17 cellular contexts compared by ENCODE assay signal in the genomic region with DNA sequence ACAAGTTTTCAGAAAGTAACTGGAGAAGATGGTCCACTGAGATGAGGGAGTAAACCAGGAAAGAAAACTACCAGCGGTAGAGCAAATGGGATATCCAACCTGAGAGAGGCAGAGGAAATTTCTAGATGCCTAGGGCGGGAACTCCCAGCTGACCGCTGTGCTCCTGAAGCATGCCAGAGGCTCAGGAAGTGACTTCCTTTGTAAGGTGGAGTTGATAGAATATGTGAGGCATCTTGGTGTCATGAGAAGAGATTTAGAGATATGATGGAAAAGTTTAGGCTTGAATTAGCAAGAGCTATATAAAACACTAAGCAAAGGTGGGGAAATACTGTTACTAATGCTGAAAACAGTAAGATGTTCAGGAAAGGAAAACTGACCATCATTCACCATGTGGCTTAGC.
DNase-seq lines count a peak whose midpoint lies in the region; ATAC-seq, FAIRE-seq and TF ChIP-seq lines count a peak whose summit lies in the region.
"Had no signal": no experiment of that assay in that cellular context is flagged by ENCODE, and none has a peak within 500 bp of the region (broad histone marks: within the 10 kb centered on the region; RNA-seq: fewer than 3 reads in every experiment).

No MANE protein-coding gene starts in this region.

- peaks cover 31% of the 10 kb centered on the region for H3K4me1 ChIP-seq in endothelial cell of umbilical vein (ENCODE audit: control insufficient read depth, extremely low read depth, insufficient read depth, low read length)
- no peaks in the 10 kb centered on the region for H3K4me1 ChIP-seq in CD8-positive, alpha-beta memory T cell (ENCODE audit: insufficient read depth, low read length)
- H3K4me1 ChIP-seq: SJCRH30 had no signal

- POLR2A ChIA-PET in endothelial cell of umbilical vein (lab: Charles Lee) = no interaction called here
- POLR2A ChIA-PET in CD8-positive, alpha-beta memory T cell (lab: Charles Lee) = no interaction called here

- TF ChIP-seq POLR2A in endothelial cell of umbilical vein (IDR thresholded peaks at IDR 0.05; ENCODE audit: low read depth, low read length) = no peak

- H3K9me3 ChIP-seq in endothelial cell of umbilical vein (replicated peaks; ENCODE audit: control insufficient read depth, insufficient read depth, low read length) = no peaks in the 10 kb centered on the region
- no peaks in the 10 kb centered on the region for H3K9me3 ChIP-seq in CD8-positive, alpha-beta memory T cell (ENCODE audit: low read length)
- H3K9me3 ChIP-seq: SJCRH30 had no signal

- peaks cover 0 to 5% of the 10 kb centered on the region in 2 experiments for H3K36me3 ChIP-seq in endothelial cell of umbilical vein (ENCODE audit: control insufficient read depth in 2 of 2, extremely low read depth in 1 of 2, insufficient read depth in 2 of 2, low read length in 2 of 2)
- no peaks in the 10 kb centered on the region for H3K36me3 ChIP-seq in CD8-positive, alpha-beta memory T cell (ENCODE audit: insufficient read depth, low read length)
- H3K36me3 ChIP-seq: SJCRH30 had no signal

- no peak for ATAC-seq in activated naive CD4-positive, alpha-beta T cell treated with anti-CD3 and anti-CD28 coated beads, Interleukin-2, amount 50 U/mL, for 72 hours
- ATAC-seq in HG02642 (IDR thresholded peaks at IDR 0.05; ENCODE audit: poor library complexity, unreplicated experiment) = no peak

- intact Hi-C loops in activated naive CD4-positive, alpha-beta T cell treated with anti-CD3 and anti-CD28 coated beads for 36 hours (cut with micrococcal nuclease) = no loop called here
- intact Hi-C loops in endothelial cell of umbilical vein (cut with micrococcal nuclease) = no loop called here

- H3K9me1 ChIP-seq in endothelial cell of umbilical vein (replicated peaks; ENCODE audit: control insufficient read depth, extremely low read depth, insufficient read depth, low read length) = no peaks in the 10 kb centered on the region

- H3K27me3 ChIP-seq in endothelial cell of umbilical vein (ENCODE audit: control insufficient read depth in 2 of 2, insufficient read depth in 2 of 2, low read length in 2 of 2) = no peaks in the 10 kb centered on the region
- H3K27me3 ChIP-seq in CD8-positive, alpha-beta memory T cell (ENCODE audit: insufficient read depth, low read length, poor library complexity, severe bottlenecking) = no peaks in the 10 kb centered on the region
- H3K27me3 ChIP-seq: SJCRH30 had no signal

- no peak for TF ChIP-seq CTCF in endothelial cell of umbilical vein (IDR thresholded peaks at IDR 0.05; ENCODE audit: extremely low read depth in 1 of 2, insufficient read depth in 1 of 2, low read depth in 1 of 2, low read length in 2 of 2)
- TF ChIP-seq CTCF in osteocyte (IDR thresholded peaks at IDR 0.05) = no peak

- DNase-seq in activated naive CD4-positive, alpha-beta T cell treated with anti-CD3 and anti-CD28 coated beads for 36 hours = no peak
- DNase-seq in activated naive CD4-positive, alpha-beta T cell treated with anti-CD3 and anti-CD28 coated beads, Interleukin-2, amount 50 U/mL, for 72 hours (ENCODE audit: low spot score in 2 of 2) = no peak
- DNase-seq in endothelial cell of umbilical vein (ENCODE audit: low read depth, low spot score) = no peak
- DNase-seq in osteocyte (ENCODE audit: extremely low spot score, unreplicated experiment) = no peak
- DNase-seq in CD8-positive, alpha-beta memory T cell = no peak
- no peak for DNase-seq in pons (ENCODE audit: low spot score)
- DNase-seq: C1 segment of cervical spinal cord, DMS 273 treated with DMSO at 0.1 percent for 48 hours, HCEC 1CT, NCI-H1417, NCI-H187 treated with DMSO at 0.1 percent for 48 hours, NCI-H446, NCI-H69, RPMI8226, SJCRH30 had no signal

- H4K20me1 ChIP-seq in endothelial cell of umbilical vein (replicated peaks; ENCODE audit: control insufficient read depth, extremely low read depth, insufficient read depth, low read length) = peaks cover 12% of the 10 kb centered on the region

- H3K9me3 Mint-ChIP-seq in activated naive CD4-positive, alpha-beta T cell treated with anti-CD3 and anti-CD28 coated beads for 36 hours = no peaks in the 10 kb centered on the region
- H3K9me3 Mint-ChIP-seq in activated naive CD4-positive, alpha-beta T cell treated with anti-CD3 and anti-CD28 coated beads, Interleukin-2, amount 50 U/mL, for 72 hours = peaks cover 0 to 4% of the 10 kb centered on the region in 2 donors
- H3K9me3 Mint-ChIP-seq in IgD-negative memory B cell = peaks cover 0 to 1% (median 0%) of the 10 kb centered on the region in 3 donors
- H3K9me3 Mint-ChIP-seq in osteocyte (ENCODE audit: unreplicated experiment) = no peaks in the 10 kb centered on the region
- H3K9me3 Mint-ChIP-seq in CD8-positive, alpha-beta memory T cell = no peaks in the 10 kb centered on the region

- no peaks in the 10 kb centered on the region for H3K27me3 Mint-ChIP-seq in activated naive CD4-positive, alpha-beta T cell treated with anti-CD3 and anti-CD28 coated beads for 36 hours (ENCODE audit: low read depth)
- no peaks in the 10 kb centered on the region for H3K27me3 Mint-ChIP-seq in IgD-negative memory B cell
- no peaks in the 10 kb centered on the region for H3K27me3 Mint-ChIP-seq in osteocyte (ENCODE audit: unreplicated experiment)
- H3K27me3 Mint-ChIP-seq in CD8-positive, alpha-beta memory T cell = no peaks in the 10 kb centered on the region

- dilution Hi-C loops in endothelial cell of umbilical vein (cut with MboI; ENCODE audit: extremely low pct_ligation_motif_present, low sequenced_read_pairs) = no loop called here

- no peaks in the 10 kb centered on the region for H3K36me3 Mint-ChIP-seq in activated naive CD4-positive, alpha-beta T cell treated with anti-CD3 and anti-CD28 coated beads for 36 hours (ENCODE audit: low read depth)
- no peaks in the 10 kb centered on the region for H3K36me3 Mint-ChIP-seq in activated naive CD4-positive, alpha-beta T cell treated with anti-CD3 and anti-CD28 coated beads, Interleukin-2, amount 50 U/mL, for 72 hours
- H3K36me3 Mint-ChIP-seq in IgD-negative memory B cell = peaks cover 4% of the 10 kb centered on the region
- peaks cover 10% of the 10 kb centered on the region for H3K36me3 Mint-ChIP-seq in osteocyte (ENCODE audit: unreplicated experiment)
- H3K36me3 Mint-ChIP-seq in CD8-positive, alpha-beta memory T cell = no peaks in the 10 kb centered on the region

- H3K4me2 ChIP-seq in endothelial cell of umbilical vein (ENCODE audit: insufficient read depth, low read length) = no peak overlapping the region

- CTCF ChIA-PET in activated naive CD4-positive, alpha-beta T cell treated with anti-CD3 and anti-CD28 coated beads for 36 hours (lab: Charles Lee) = no interaction called here
- CTCF ChIA-PET in endothelial cell of umbilical vein (lab: Charles Lee) = interaction anchor here (1.6 kb wide), 1 partner anchor 21 kb away, joined by 5 read pairs; no protein-coding TSS in a partner anchor
- CTCF ChIA-PET in CD8-positive, alpha-beta memory T cell (lab: Charles Lee) = no interaction called here

- H3K4me3 Mint-ChIP-seq in activated naive CD4-positive, alpha-beta T cell treated with anti-CD3 and anti-CD28 coated beads for 36 hours = no peak overlapping the region
- H3K4me3 Mint-ChIP-seq in IgD-negative memory B cell = peak overlapping the region in 1 of 4 donors; percentile 61
- no peak overlapping the region for H3K4me3 Mint-ChIP-seq in osteocyte (ENCODE audit: unreplicated experiment)
- H3K4me3 Mint-ChIP-seq in CD8-positive, alpha-beta memory T cell = no peak overlapping the region

- H3K4me3 ChIP-seq in endothelial cell of umbilical vein (replicated peaks in 1 of 3; ENCODE audit: insufficient read depth in 1 of 3, low read depth in 1 of 3, low read length in 3 of 3) = no peak overlapping the region
- H3K4me3 ChIP-seq in CD8-positive, alpha-beta memory T cell (ENCODE audit: low read length) = no peak overlapping the region
- H3K4me3 ChIP-seq: SJCRH30 had no signal

- no peak for FAIRE-seq in endothelial cell of umbilical vein (lab: Jason Lieb, UNC)

- H3K27ac Mint-ChIP-seq in activated naive CD4-positive, alpha-beta T cell treated with anti-CD3 and anti-CD28 coated beads for 36 hours = peak overlapping the region; percentile 43
- no peak overlapping the region for H3K27ac Mint-ChIP-seq in activated naive CD4-positive, alpha-beta T cell treated with anti-CD3 and anti-CD28 coated beads, Interleukin-2, amount 50 U/mL, for 72 hours
- H3K27ac Mint-ChIP-seq in IgD-negative memory B cell (peak overlapping the region in 2 of 3 donors; percentile 7 to 64), osteocyte (ENCODE audit: unreplicated experiment) (peak overlapping the region; percentile 42)
- H3K27ac Mint-ChIP-seq in CD8-positive, alpha-beta memory T cell = no peak overlapping the region

- no peak overlapping the region for H2AFZ ChIP-seq in endothelial cell of umbilical vein (ENCODE audit: low read depth, low read length)

- peaks cover 97% of the 10 kb centered on the region for H3K79me2 ChIP-seq in endothelial cell of umbilical vein (ENCODE audit: control insufficient read depth, insufficient read depth, low read length)

- peaks cover 16% of the 10 kb centered on the region for H3K4me1 Mint-ChIP-seq in activated naive CD4-positive, alpha-beta T cell treated with anti-CD3 and anti-CD28 coated beads for 36 hours (ENCODE audit: low read depth)
- H3K4me1 Mint-ChIP-seq in IgD-negative memory B cell = peaks cover 68 to 76% (median 73%) of the 10 kb centered on the region in 3 donors
- peaks cover 44% of the 10 kb centered on the region for H3K4me1 Mint-ChIP-seq in osteocyte (ENCODE audit: unreplicated experiment)
- peaks cover 3 to 14% (median 4%) of the 10 kb centered on the region in 3 donors for H3K4me1 Mint-ChIP-seq in CD8-positive, alpha-beta memory T cell

- no peak overlapping the region for H3K9ac ChIP-seq in endothelial cell of umbilical vein (replicated peaks; ENCODE audit: extremely low read depth, insufficient read depth, low read length)

- no peak overlapping the region for H3K27ac ChIP-seq in endothelial cell of umbilical vein (ENCODE audit: insufficient read depth, low read depth, low read length)
- H3K27ac ChIP-seq in CD8-positive, alpha-beta memory T cell (ENCODE audit: low read depth, low read length) = no peak overlapping the region
- H3K27ac ChIP-seq: SJCRH30 had no signal

- BruUV-seq in endothelial cell of umbilical vein (replicated peaks; lab: Mats Ljungman, UMichigan) = no TSS peak

TF ChIP-seq in endothelial cell of umbilical vein, 7 proteins besides CTCF, POLR2A, EP300 and RAD21:
- TF ChIP-seq FOS (IDR thresholded peaks at IDR 0.05; ENCODE audit: borderline replicate concordance, insufficient read depth, low read length) (no peak), GATA2 (IDR thresholded peaks at IDR 0.05; ENCODE audit: insufficient read depth, insufficient read length, low read depth, low read length) (peak; percentile 22)

Comparison
In these comparisons a context has a peak if more than half of its experiments do, and no peak if none do; other contexts are left out.
1. H3K27ac Mint-ChIP-seq: peak in activated naive CD4-positive, alpha-beta T cell treated with anti-CD3 and anti-CD28 coated beads for 36 hours (single experiment), IgD-negative memory B cell (2 of 3) and osteocyte (single experiment); none in activated naive CD4-positive, alpha-beta T cell treated with anti-CD3 and anti-CD28 coated beads, Interleukin-2, amount 50 U/mL, for 72 hours (0 of 2) and CD8-positive, alpha-beta memory T cell (0 of 8).